8 cellular contexts compared by ENCODE assay signal in genomic region chr12:109154485-109155438, GRCh38. TPM values are rescaled to one million over a fixed set of nuclear protein-coding genes. Genes with fewer than 3 reads are reported as not detected.
A peak's percentile ranks its signal among the peaks of the same experiment; 100 is the strongest.
DNase-seq lines count a peak whose midpoint lies in the region; FAIRE-seq and TF ChIP-seq lines count a peak whose summit lies in the region.

No MANE protein-coding gene starts in this region.

- CTCF ChIA-PET in HEK293 (lab: Yijun Ruan, JAX): interaction anchor here (0.6 to 1.5 kb wide), 8 partner anchors 9 to 1162 kb away, joined by 3 to 6 read pairs (median 3); no protein-coding TSS in a partner anchor

- 2% methylated on average over 33 of the region's 61 CpGs for WGBS in hepatocyte (ENCODE audit: low lambda C conversion rate, missing lambda C conversion rate)

- H3K9me3 ChIP-seq in HEK293 (ENCODE audit: control insufficient read depth, insufficient read depth, low read depth, low read length) (no peaks in the 10 kb centered on the region), ascending aorta (no peaks in the 10 kb centered on the region), hepatocyte (ENCODE audit: low read depth) (no peaks in the 10 kb centered on the region)

- peaks cover 11% of the 10 kb centered on the region for H3K79me2 ChIP-seq in hepatocyte

- no peak for FAIRE-seq in urothelium cell line (lab: Jason Lieb, UNC)

- H3K27ac ChIP-seq in HEK293 (ENCODE audit: extremely low read depth, low read depth, low read length) (peak overlapping the region; percentile 78; the same call in 1 of the 2 replicates), ascending aorta (peak overlapping the region; percentile 77 to 86), hepatocyte (peak overlapping the region; percentile 62)

- H2AFZ ChIP-seq in hepatocyte: peak overlapping the region; percentile 97

- POLR2A ChIA-PET in HEK293 (lab: Yijun Ruan, JAX): interaction anchor here (0.6 to 1.1 kb wide), 10 partner anchors 10 to 1630 kb away, joined by 3 to 9 read pairs (median 4); partner anchors contain the start of gene UNG

- no peaks in the 10 kb centered on the region for H4K20me1 ChIP-seq in hepatocyte (ENCODE audit: insufficient read depth, poor library complexity, severe bottlenecking)

- H3K4me3 ChIP-seq in HEK293 (ENCODE audit: low read depth, low read length): peak overlapping the region; percentile 74
- peak overlapping the region; percentile 76 to 94 for H3K4me3 ChIP-seq in ascending aorta
- H3K4me3 ChIP-seq in hepatocyte: peak overlapping the region; percentile 73

- peak overlapping the region; percentile 93 for H3K4me2 ChIP-seq in hepatocyte

- intact Hi-C loops in ascending aorta (cut with DNase I): loop anchor here (1.0 to 10.0 kb wide), 3 partner anchors 43 to 592 kb away; partner anchors contain the start of genes ISCU, KCTD10, SART3 and UBE3B

- no peak for TF ChIP-seq CTCF in HEK293 (tag by site-specific recombination; IDR thresholded peaks at IDR 0.05)
- peak in 1 of 3 experiments; percentile 4 for TF ChIP-seq CTCF in ascending aorta (IDR thresholded peaks at IDR 0.05)
- TF ChIP-seq CTCF in hepatocyte (IDR thresholded peaks at IDR 0.05; ENCODE audit: poor library complexity): no peak

- H3K9me2 ChIP-seq in hepatocyte (replicated peaks; ENCODE audit: insufficient read depth): no peaks in the 10 kb centered on the region

- H3K4me1 ChIP-seq in HEK293 (ENCODE audit: control insufficient read depth, insufficient read depth, low read length): peaks cover 8% of the 10 kb centered on the region; the same call in 1 of the 2 replicates
- H3K4me1 ChIP-seq in ascending aorta: peaks cover 0 to 4% of the 10 kb centered on the region in 2 donors
- H3K4me1 ChIP-seq in hepatocyte (ENCODE audit: insufficient read depth): no peaks in the 10 kb centered on the region

- H3K36me3 ChIP-seq in HEK293 (ENCODE audit: control insufficient read depth in 2 of 2, insufficient read depth in 1 of 2, low read length in 2 of 2): no peaks in the 10 kb centered on the region
- no peaks in the 10 kb centered on the region for H3K36me3 ChIP-seq in ascending aorta
- no peaks in the 10 kb centered on the region for H3K36me3 ChIP-seq in hepatocyte (replicated peaks; ENCODE audit: insufficient read depth, low read depth)

- H3K27me3 ChIP-seq in ascending aorta: no peaks in the 10 kb centered on the region
- H3K27me3 ChIP-seq in hepatocyte: no peaks in the 10 kb centered on the region

- DNase-seq in ELR (ENCODE audit: low read depth) (peak; percentile 76), NCI-H1105 treated with DMSO at 0.1 percent for 48 hours (lab: John Stamatoyannopoulos, UW) (peak; percentile 93), T-helper 22 cell (ENCODE audit: low read depth) (peak; percentile 62), ascending aorta (ENCODE audit: low spot score in 2 of 2) (peak; percentile 63 to 90), hepatocyte (ENCODE audit: low spot score) (peak; percentile 91), putamen (ENCODE audit: low spot score) (peak; percentile 85), urothelium cell line (ENCODE audit: low spot score) (peak; percentile 75)

TF ChIP-seq in HEK293, 187 proteins besides CTCF, POLR2A, EP300 and RAD21 (continues in another document):
- TF ChIP-seq ZBTB17 (tag by site-specific recombination; IDR thresholded peaks at IDR 0.05): peak; percentile 87
- TF ChIP-seq RBAK (tag by site-specific recombination; IDR thresholded peaks at IDR 0.05): no peak
- no peak for TF ChIP-seq ZNF791 (tag by site-specific recombination; IDR thresholded peaks at IDR 0.05)
- no peak for TF ChIP-seq ZNF140 (tag by site-specific recombination; IDR thresholded peaks at IDR 0.05)
- TF ChIP-seq, protein P1, sequence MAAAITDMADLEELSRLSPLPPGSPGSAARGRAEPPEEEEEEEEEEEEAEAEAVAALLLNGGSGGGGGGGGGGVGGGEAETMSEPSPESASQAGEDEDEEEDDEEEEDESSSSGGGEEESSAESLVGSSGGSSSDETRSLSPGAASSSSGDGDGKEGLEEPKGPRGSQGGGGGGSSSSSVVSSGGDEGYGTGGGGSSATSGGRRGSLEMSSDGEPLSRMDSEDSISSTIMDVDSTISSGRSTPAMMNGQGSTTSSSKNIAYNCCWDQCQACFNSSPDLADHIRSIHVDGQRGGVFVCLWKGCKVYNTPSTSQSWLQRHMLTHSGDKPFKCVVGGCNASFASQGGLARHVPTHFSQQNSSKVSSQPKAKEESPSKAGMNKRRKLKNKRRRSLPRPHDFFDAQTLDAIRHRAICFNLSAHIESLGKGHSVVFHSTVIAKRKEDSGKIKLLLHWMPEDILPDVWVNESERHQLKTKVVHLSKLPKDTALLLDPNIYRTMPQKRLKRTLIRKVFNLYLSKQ (tag by site-specific recombination; IDR thresholded peaks at IDR 0.05; ENCODE audit: borderline replicate concordance): no peak
- TF ChIP-seq GLI2 (tag by site-specific recombination; IDR thresholded peaks at IDR 0.05; ENCODE audit: borderline replicate concordance, low read depth): no peak
- no peak for TF ChIP-seq ZNF623 (tag by site-specific recombination; IDR thresholded peaks at IDR 0.05)
- peak; percentile 79; the same call in 1 of the 2 replicates for TF ChIP-seq KLF8 (tag by site-specific recombination; IDR thresholded peaks at IDR 0.05)
- no peak for TF ChIP-seq ZSCAN16 (tag by site-specific recombination; IDR thresholded peaks at IDR 0.05)
- no peak for TF ChIP-seq ZNF148 (tag by site-specific recombination; IDR thresholded peaks at IDR 0.05; ENCODE audit: borderline replicate concordance)
- TF ChIP-seq ZNF221 (tag by site-specific recombination; IDR thresholded peaks at IDR 0.05; ENCODE audit: borderline replicate concordance): no peak
- TF ChIP-seq ZNF2 (tag by site-specific recombination; IDR thresholded peaks at IDR 0.05): peak; percentile 55; the same call in 1 of the 2 replicates
- no peak for TF ChIP-seq ZNF580 (tag by site-specific recombination; IDR thresholded peaks at IDR 0.05)
- TF ChIP-seq ZNF174 (tag by site-specific recombination; IDR thresholded peaks at IDR 0.05): no peak
- TF ChIP-seq ZNF549 (tag by site-specific recombination; IDR thresholded peaks at IDR 0.05): no peak
- TF ChIP-seq SP3 (tag by site-specific recombination; IDR thresholded peaks at IDR 0.05): peak; percentile 81
- TF ChIP-seq ZNF521 (tag by site-specific recombination; IDR thresholded peaks at IDR 0.05): no peak
- no peak for TF ChIP-seq ZNF423 (tag by site-specific recombination; IDR thresholded peaks at IDR 0.05)
- peak; percentile 90 for TF ChIP-seq GLIS2 (tag by site-specific recombination; IDR thresholded peaks at IDR 0.05)
- TF ChIP-seq ZNF426 (tag by site-specific recombination; IDR thresholded peaks at IDR 0.05): no peak
- TF ChIP-seq ZNF341 (tag by site-specific recombination; IDR thresholded peaks at IDR 0.05; ENCODE audit: low read depth): peak; percentile 55
- TF ChIP-seq BCL11A (tag by site-specific recombination; IDR thresholded peaks at IDR 0.05; ENCODE audit: low read depth): peak; percentile 83
- TF ChIP-seq EGR2 (tag by site-specific recombination; IDR thresholded peaks at IDR 0.05; ENCODE audit: low read depth): no peak
- no peak for TF ChIP-seq YY2 (tag by site-specific recombination; IDR thresholded peaks at IDR 0.05)
- TF ChIP-seq, protein P2, sequence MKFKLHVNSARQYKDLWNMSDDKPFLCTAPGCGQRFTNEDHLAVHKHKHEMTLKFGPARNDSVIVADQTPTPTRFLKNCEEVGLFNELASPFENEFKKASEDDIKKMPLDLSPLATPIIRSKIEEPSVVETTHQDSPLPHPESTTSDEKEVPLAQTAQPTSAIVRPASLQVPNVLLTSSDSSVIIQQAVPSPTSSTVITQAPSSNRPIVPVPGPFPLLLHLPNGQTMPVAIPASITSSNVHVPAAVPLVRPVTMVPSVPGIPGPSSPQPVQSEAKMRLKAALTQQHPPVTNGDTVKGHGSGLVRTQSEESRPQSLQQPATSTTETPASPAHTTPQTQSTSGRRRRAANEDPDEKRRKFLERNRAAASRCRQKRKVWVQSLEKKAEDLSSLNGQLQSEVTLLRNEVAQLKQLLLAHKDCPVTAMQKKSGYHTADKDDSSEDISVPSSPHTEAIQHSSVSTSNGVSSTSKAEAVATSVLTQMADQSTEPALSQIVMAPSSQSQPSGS (tag by site-specific recombination; IDR thresholded peaks at IDR 0.05; ENCODE audit: low read depth): 0 out of 2 replicates have a peak, but pooled peaks have one; percentile 12
- TF ChIP-seq ZNF843 (tag by site-specific recombination; IDR thresholded peaks at IDR 0.05): 0 out of 2 replicates have a peak, but pooled peaks have one; percentile 52

RNA-seq across cellular contexts. Expression of gene ACACB, which starts 38.4 kb away (rescaled TPM):
- total RNA-seq in ascending aorta: 140 TPM
- total RNA-seq in hepatocyte: 9.3 and 13.3 TPM in 2 replicates
- polyA plus RNA-seq in hepatocyte: 3.8 and 3.9 TPM in 2 replicates

RNA-seq across cellular contexts. Expression of gene UNG, which starts 57.4 kb away (rescaled TPM):
- total RNA-seq in ascending aorta (42.4 TPM), hepatocyte (35.7 and 40.4 TPM in 2 replicates)
- 35.3 and 41.2 TPM in 2 replicates for polyA plus RNA-seq in hepatocyte

Comparison
In these comparisons a context has a peak if more than half of its experiments do, and no peak if none do; other contexts are left out.
1. Peak in every context shown above with its lines: DNase-seq, H3K4me3 ChIP-seq and H3K27ac ChIP-seq.